In the genomic region with DNA sequence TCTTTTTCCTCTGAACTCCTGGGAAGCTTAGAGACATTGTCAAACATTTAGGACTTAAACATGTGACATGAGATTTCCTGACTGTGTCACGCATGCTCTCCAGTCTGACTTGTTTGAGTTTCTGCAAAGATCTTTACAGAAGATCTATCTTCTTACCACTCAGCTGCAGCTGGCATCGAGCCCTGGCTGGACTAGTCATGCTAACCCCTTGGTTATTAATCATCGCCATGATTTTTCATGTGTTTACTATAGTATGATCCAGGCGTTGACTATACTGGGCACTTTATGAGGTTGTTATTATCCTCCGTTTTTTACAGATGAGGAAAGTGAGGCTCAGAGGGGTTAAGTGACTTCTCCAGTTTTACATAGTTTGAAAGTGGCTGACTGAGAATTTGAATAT, we compare ENCODE assay signal across 14 cellular contexts. TPM values are rescaled to one million over a fixed set of nuclear protein-coding genes. Genes with fewer than 3 reads are reported as not detected.
A peak's percentile ranks its signal among the peaks of the same experiment; 100 is the strongest.
DNase-seq lines count a peak whose midpoint lies in the region; ATAC-seq, FAIRE-seq and TF ChIP-seq lines count a peak whose summit lies in the region.
"Had no signal": no experiment of that assay in that cellular context is flagged by ENCODE, and none has a peak within 500 bp of the region (broad histone marks: within the 10 kb centered on the region; RNA-seq: fewer than 3 reads in every experiment).

No MANE protein-coding gene starts in this region.

- POLR2A ChIA-PET in A549 (lab: Yijun Ruan, JAX), result interaction anchor here (1.2 to 3.3 kb wide), 3 partner anchors 16 to 96 kb away, joined by 3 to 25 read pairs (median 13); no protein-coding TSS in a partner anchor

- peaks cover 61% of the 10 kb centered on the region for H3K4me1 ChIP-seq in A549
- no peaks in the 10 kb centered on the region for H3K4me1 ChIP-seq in effector memory CD4-positive, alpha-beta T cell (ENCODE audit: control insufficient read depth, insufficient read depth, low read length, poor library complexity, severe bottlenecking)
- H3K4me1 ChIP-seq: breast epithelium had no signal

- WGBS in A549 (ENCODE audit: missing lambda C conversion rate), result 12% methylated on average over 5 of the region's 5 CpGs

- H3K4me3 ChIP-seq in A549 (no peak overlapping the region), brain microvascular endothelial cell (ENCODE audit: low read depth, low read length) (no peak overlapping the region), coronary artery (no peak overlapping the region)
- H3K4me3 ChIP-seq in effector memory CD4-positive, alpha-beta T cell (ENCODE audit: insufficient read depth, low read depth, low read length, poor library complexity, severe bottlenecking), result no peak overlapping the region
- H3K4me3 ChIP-seq: breast epithelium, SJSA1, skin epidermis had no signal

- H3K4me2 ChIP-seq in A549, result peak overlapping the region; percentile 55

- H3K36me3 ChIP-seq in brain microvascular endothelial cell (replicated peaks), result no peaks in the 10 kb centered on the region
- H3K36me3 ChIP-seq in effector memory CD4-positive, alpha-beta T cell (ENCODE audit: control insufficient read depth, insufficient read depth, low read length), result no peaks in the 10 kb centered on the region
- H3K36me3 ChIP-seq: breast epithelium, SJSA1 had no signal

- no peaks in the 10 kb centered on the region for H3K36me3 Mint-ChIP-seq in activated naive CD8-positive, alpha-beta T cell treated with anti-CD3 and anti-CD28 coated beads, Interleukin-2, amount 50 U/mL, for 24 hours (ENCODE audit: low read depth)
- H3K36me3 Mint-ChIP-seq: naive thymus-derived CD8-positive, alpha-beta T cell had no signal

- no peaks in the 10 kb centered on the region for H3K9me3 Mint-ChIP-seq in activated naive CD8-positive, alpha-beta T cell treated with anti-CD3 and anti-CD28 coated beads, Interleukin-2, amount 50 U/mL, for 24 hours
- H3K9me3 Mint-ChIP-seq: naive thymus-derived CD8-positive, alpha-beta T cell had no signal

- no peaks in the 10 kb centered on the region for H3K27me3 ChIP-seq in brain microvascular endothelial cell (replicated peaks)
- H3K27me3 ChIP-seq in effector memory CD4-positive, alpha-beta T cell (replicated peaks; ENCODE audit: control insufficient read depth, insufficient read depth, low read length, poor library complexity, severe bottlenecking), result no peaks in the 10 kb centered on the region
- H3K27me3 ChIP-seq: breast epithelium, SJSA1 had no signal

- in situ Hi-C loops in brain microvascular endothelial cell (cut with HindIII; ENCODE audit: low pct_ligation_motif_present, low sequenced_read_pairs), result no loop called here

- DNase-seq in A549 (ENCODE audit: low read depth in 1 of 2, low spot score in 1 of 2), result peak; percentile 71 to 77
- peak; percentile 91 for DNase-seq in LHCN-M2 (ENCODE audit: low read depth)
- peak; percentile 90 for DNase-seq in brain microvascular endothelial cell
- DNase-seq in iris pigment epithelial cell (ENCODE audit: low read depth), result peak; percentile 92
- DNase-seq in activated naive CD8-positive, alpha-beta T cell treated with anti-CD3 and anti-CD28 coated beads, Interleukin-2, amount 50 U/mL, for 24 hours, result no peak
- DNase-seq in coronary artery (ENCODE audit: low spot score), result no peak
- DNase-seq in effector memory CD4-positive, alpha-beta T cell, result no peak
- DNase-seq: foreskin melanocyte; islet precursor cell; naive thymus-derived CD8-positive, alpha-beta T cell had no signal

- H3K9me3 ChIP-seq in A549, result no peaks in the 10 kb centered on the region
- no peaks in the 10 kb centered on the region for H3K9me3 ChIP-seq in effector memory CD4-positive, alpha-beta T cell (ENCODE audit: control insufficient read depth, low read length)
- H3K9me3 ChIP-seq: breast epithelium, SJSA1 had no signal

- H3K27ac ChIP-seq in A549 (peak overlapping the region; percentile 59 to 74), brain microvascular endothelial cell (peak overlapping the region; percentile 21), coronary artery (no peak overlapping the region)
- no peak overlapping the region for H3K27ac ChIP-seq in effector memory CD4-positive, alpha-beta T cell (ENCODE audit: insufficient read depth, low read length, poor library complexity, severe bottlenecking)
- H3K27ac ChIP-seq: breast epithelium, SJSA1, skin epidermis had no signal

- no peaks in the 10 kb centered on the region for H3K27me3 Mint-ChIP-seq in activated naive CD8-positive, alpha-beta T cell treated with anti-CD3 and anti-CD28 coated beads, Interleukin-2, amount 50 U/mL, for 24 hours
- H3K27me3 Mint-ChIP-seq: naive thymus-derived CD8-positive, alpha-beta T cell had no signal

- no peaks in the 10 kb centered on the region for H3K4me1 Mint-ChIP-seq in activated naive CD8-positive, alpha-beta T cell treated with anti-CD3 and anti-CD28 coated beads, Interleukin-2, amount 50 U/mL, for 24 hours

- no peak overlapping the region for H3K4me3 Mint-ChIP-seq in activated naive CD8-positive, alpha-beta T cell treated with anti-CD3 and anti-CD28 coated beads, Interleukin-2, amount 50 U/mL, for 24 hours
- H3K4me3 Mint-ChIP-seq: naive thymus-derived CD8-positive, alpha-beta T cell had no signal

- peak in 1 of 2 experiments; percentile 17; a peak in 1 of 5 replicates for TF ChIP-seq EP300 in A549 (IDR thresholded peaks at IDR 0.05)

- no peak for TF ChIP-seq POLR2A in A549 (IDR thresholded peaks at IDR 0.05; ENCODE audit: low read length)

- no peak for FAIRE-seq in A549 (lab: Jason Lieb, UNC)

- ATAC-seq in A549 (peak; percentile 86 to 91), HG02870 (IDR thresholded peaks at IDR 0.05; ENCODE audit: unreplicated experiment) (no peak)
- no peak for ATAC-seq in activated naive CD8-positive, alpha-beta T cell treated with anti-CD3 and anti-CD28 coated beads, Interleukin-2, amount 50 U/mL, for 24 hours
- ATAC-seq: naive thymus-derived CD8-positive, alpha-beta T cell had no signal

- CTCF ChIA-PET in A549 (lab: Yijun Ruan, JAX), result interaction anchor here (1.0 to 5.6 kb wide), 5 partner anchors 8 to 456 kb away, joined by 3 to 38 read pairs (median 3); no protein-coding TSS in a partner anchor

- no peak for TF ChIP-seq CTCF in A549 (IDR thresholded peaks at IDR 0.05)
- TF ChIP-seq CTCF in brain microvascular endothelial cell (IDR thresholded peaks at IDR 0.05; ENCODE audit: low read depth, low read length, missing control alignments), result no peak
- no peak for TF ChIP-seq CTCF in coronary artery (IDR thresholded peaks at IDR 0.05)

- peak in 1 of 2 experiments; percentile 23; a peak in 3 of 5 replicates for TF ChIP-seq RAD21 in A549 (conservative IDR thresholded peaks at IDR 0.05 in 1 of 2, IDR thresholded peaks at IDR 0.05 in 1 of 2)

- H3K27ac Mint-ChIP-seq in activated naive CD8-positive, alpha-beta T cell treated with anti-CD3 and anti-CD28 coated beads, Interleukin-2, amount 50 U/mL, for 24 hours, result no peak overlapping the region

TF ChIP-seq in A549, 52 proteins besides CTCF, POLR2A, EP300 and RAD21 (continues in another document):
- TF ChIP-seq NR3C1 (IDR thresholded peaks at IDR 0.05) (no peak), EHF (CRISPR knock-in tag; IDR thresholded peaks at IDR 0.05) (no peak), SMC3 (IDR thresholded peaks at IDR 0.05) (peak; percentile 27; the same call in 2 of the 3 replicates), JUN (IDR thresholded peaks at IDR 0.05) (peak in 1 of 2 experiments; percentile 38; a peak in 1 of 5 replicates), FOSL2 (IDR thresholded peaks at IDR 0.05) (peak; percentile 77), FOSL2 (CRISPR knock-in tag; IDR thresholded peaks at IDR 0.05) (peak; percentile 91), JUNB (IDR thresholded peaks at IDR 0.05) (peak; percentile 85), FOSB (CRISPR knock-in tag; IDR thresholded peaks at IDR 0.05) (no peak), NPAS2 (CRISPR knock-in tag; IDR thresholded peaks at IDR 0.05; ENCODE audit: borderline replicate concordance) (no peak), CBX2 (IDR thresholded peaks at IDR 0.05; ENCODE audit: borderline replicate concordance, low read depth) (no peak), HEYL (CRISPR knock-in tag; IDR thresholded peaks at IDR 0.05) (no peak), HOXB5 (CRISPR knock-in tag; IDR thresholded peaks at IDR 0.05) (peak; percentile 75; the same call in 1 of the 2 replicates)
- TF ChIP-seq, protein P1, sequence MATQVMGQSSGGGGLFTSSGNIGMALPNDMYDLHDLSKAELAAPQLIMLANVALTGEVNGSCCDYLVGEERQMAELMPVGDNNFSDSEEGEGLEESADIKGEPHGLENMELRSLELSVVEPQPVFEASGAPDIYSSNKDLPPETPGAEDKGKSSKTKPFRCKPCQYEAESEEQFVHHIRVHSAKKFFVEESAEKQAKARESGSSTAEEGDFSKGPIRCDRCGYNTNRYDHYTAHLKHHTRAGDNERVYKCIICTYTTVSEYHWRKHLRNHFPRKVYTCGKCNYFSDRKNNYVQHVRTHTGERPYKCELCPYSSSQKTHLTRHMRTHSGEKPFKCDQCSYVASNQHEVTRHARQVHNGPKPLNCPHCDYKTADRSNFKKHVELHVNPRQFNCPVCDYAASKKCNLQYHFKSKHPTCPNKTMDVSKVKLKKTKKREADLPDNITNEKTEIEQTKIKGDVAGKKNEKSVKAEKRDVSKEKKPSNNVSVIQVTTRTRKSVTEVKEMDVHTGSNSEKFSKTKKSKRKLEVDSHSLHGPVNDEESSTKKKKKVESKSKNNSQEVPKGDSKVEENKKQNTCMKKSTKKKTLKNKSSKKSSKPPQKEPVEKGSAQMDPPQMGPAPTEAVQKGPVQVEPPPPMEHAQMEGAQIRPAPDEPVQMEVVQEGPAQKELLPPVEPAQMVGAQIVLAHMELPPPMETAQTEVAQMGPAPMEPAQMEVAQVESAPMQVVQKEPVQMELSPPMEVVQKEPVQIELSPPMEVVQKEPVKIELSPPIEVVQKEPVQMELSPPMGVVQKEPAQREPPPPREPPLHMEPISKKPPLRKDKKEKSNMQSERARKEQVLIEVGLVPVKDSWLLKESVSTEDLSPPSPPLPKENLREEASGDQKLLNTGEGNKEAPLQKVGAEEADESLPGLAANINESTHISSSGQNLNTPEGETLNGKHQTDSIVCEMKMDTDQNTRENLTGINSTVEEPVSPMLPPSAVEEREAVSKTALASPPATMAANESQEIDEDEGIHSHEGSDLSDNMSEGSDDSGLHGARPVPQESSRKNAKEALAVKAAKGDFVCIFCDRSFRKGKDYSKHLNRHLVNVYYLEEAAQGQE (IDR thresholded peaks at IDR 0.05), result no peak
- TF ChIP-seq, protein P2, sequence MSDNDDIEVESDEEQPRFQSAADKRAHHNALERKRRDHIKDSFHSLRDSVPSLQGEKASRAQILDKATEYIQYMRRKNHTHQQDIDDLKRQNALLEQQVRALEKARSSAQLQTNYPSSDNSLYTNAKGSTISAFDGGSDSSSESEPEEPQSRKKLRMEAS (IDR thresholded peaks at IDR 0.05), result peak; percentile 69; the same call in 1 of the 2 replicates

RNA-seq across cellular contexts. Expression of a gene that starts 18.1 kb away (rescaled TPM):
- polyA plus RNA-seq in A549 (2011; rRNA removed) (38.2 and 53.5 TPM in 2 replicates), A549 (2017; fragmentation: RNase III; extraction: RNeasy Plus Mini Kit Qiagen cat#74134 plus additional on column Dnase treatment) (42.7 to 53.5 TPM (median 53.0 TPM) in 3 replicates)
- polyA plus RNA-seq in A549 (2012; cell fraction: cytosol; rRNA removed), result 79.4 and 99.0 TPM in 2 replicates
- polyA plus RNA-seq in A549 (2012; cell fraction: nucleus; rRNA removed), result 131 and 168 TPM in 2 replicates
- polyA minus RNA-seq in A549 (2011; rRNA and poly(A)+ RNA removed), result 76.2 and 82.0 TPM in 2 replicates
- total RNA-seq in LHCN-M2 (2014; rRNA removed), result 42.2 and 46.9 TPM in 2 replicates
- 38.4 TPM for polyA plus RNA-seq in LHCN-M2 (2012)

Comparison
In these comparisons a context has a peak if more than half of its experiments do, and no peak if none do; other contexts are left out.
1. ATAC-seq: peak in A549 (2 of 2); none in HG02870 (single experiment) and activated naive CD8-positive, alpha-beta T cell treated with anti-CD3 and anti-CD28 coated beads, Interleukin-2, amount 50 U/mL, for 24 hours (single experiment).
2. DNase-seq: peak in A549 (2 of 2), LHCN-M2 (single experiment), brain microvascular endothelial cell (single experiment) and iris pigment epithelial cell (single experiment); none in activated naive CD8-positive, alpha-beta T cell treated with anti-CD3 and anti-CD28 coated beads, Interleukin-2, amount 50 U/mL, for 24 hours (single experiment), coronary artery (single experiment) and effector memory CD4-positive, alpha-beta T cell (0 of 3).
3. H3K27ac ChIP-seq: peak in A549 (2 of 2) and brain microvascular endothelial cell (single experiment); none in coronary artery (0 of 2) and effector memory CD4-positive, alpha-beta T cell (single experiment).